ENCODE assay signal across 8 cellular contexts in the genomic region with DNA sequence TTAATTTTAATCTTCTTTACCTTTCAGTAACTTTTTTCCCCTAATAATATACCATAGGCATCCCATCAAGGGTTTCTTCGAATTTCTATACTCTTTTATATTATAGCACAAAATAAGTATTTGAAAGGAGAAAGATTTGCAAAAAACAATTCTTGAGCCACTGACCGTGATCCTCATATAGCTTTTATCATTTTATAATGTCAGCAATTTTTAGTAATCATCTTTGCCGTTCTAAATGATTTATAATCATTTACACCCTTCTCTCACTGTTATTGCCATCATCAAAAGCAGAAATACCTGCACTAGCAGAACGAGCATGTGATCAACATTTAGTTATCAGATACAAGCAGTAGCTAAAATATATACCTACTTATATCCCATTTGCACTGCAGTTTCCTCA. TPM values are rescaled to one million over a fixed set of nuclear protein-coding genes. Genes with fewer than 3 reads are reported as not detected.
"Had no signal": no experiment of that assay in that cellular context is flagged by ENCODE, and none has a peak within 500 bp of the region (broad histone marks: within the 10 kb centered on the region; RNA-seq: fewer than 3 reads in every experiment).

No MANE protein-coding gene starts in this region.

- DNase-seq: GDM1, GF-D8 had no signal

- ATAC-seq: GM12878 had no signal

- FAIRE-seq: GM12891, GM12892, GM18507, GM19239 had no signal

- H3K4me3 ChIP-seq: GM12878 had no signal

RNA-seq across cellular contexts. Expression of gene PTPRQ, which starts 16.9 kb away (rescaled TPM):
- total RNA-seq: G401, GM12878 had no signal
